12 cellular contexts compared by ENCODE assay signal in the genomic region with DNA sequence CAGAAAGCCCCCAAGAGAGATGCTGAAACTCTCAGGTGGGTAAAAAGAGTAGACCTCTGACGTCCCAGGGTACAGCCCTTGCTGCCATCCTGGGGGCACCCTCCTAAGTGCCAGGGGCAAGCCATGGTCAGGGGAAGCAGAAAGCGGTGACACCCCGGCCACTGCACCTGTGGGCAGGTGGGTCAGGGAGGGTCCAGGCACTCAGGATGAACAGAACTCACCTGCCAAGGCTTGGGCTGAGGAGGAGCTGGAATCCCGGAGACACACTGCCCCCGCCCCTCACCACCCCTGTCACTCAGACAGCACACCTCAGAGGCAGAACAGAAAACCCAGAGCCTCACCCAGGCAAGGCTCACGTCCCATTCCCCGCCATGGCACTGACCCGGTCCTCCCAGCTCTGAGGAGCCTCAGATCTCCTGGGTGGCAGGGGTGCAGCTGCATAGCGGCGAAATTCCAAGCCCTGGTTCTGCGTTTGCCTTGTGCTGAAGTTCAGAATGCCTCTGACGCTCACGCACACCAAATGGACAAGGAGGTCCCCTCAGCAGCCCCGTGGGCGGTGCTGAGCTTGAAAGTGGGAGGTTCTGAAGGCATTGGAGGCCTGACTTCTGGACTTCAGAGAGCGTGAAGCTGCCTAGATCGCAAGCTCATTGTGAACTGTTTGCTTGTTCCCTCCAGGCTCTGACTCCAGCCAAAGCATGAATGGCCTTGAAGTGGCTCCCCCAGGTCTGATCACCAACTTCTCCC. TPM values are rescaled to one million over a fixed set of nuclear protein-coding genes. Genes with fewer than 3 reads are reported as not detected.
A peak's percentile ranks its signal among the peaks of the same experiment; 100 is the strongest.
DNase-seq lines count a peak whose midpoint lies in the region; TF ChIP-seq lines count a peak whose summit lies in the region.
"Had no signal": no experiment of that assay in that cellular context is flagged by ENCODE, and none has a peak within 500 bp of the region (broad histone marks: within the 10 kb centered on the region; RNA-seq: fewer than 3 reads in every experiment).

No MANE protein-coding gene starts in this region.

- H3K4me3 ChIP-seq in fibroblast of mammary gland (ENCODE audit: control insufficient read depth, low read depth, low read length) (no peak overlapping the region), rectal smooth muscle tissue (ENCODE audit: low read length) (no peak overlapping the region), adrenal gland (no peak overlapping the region)
- H3K4me3 ChIP-seq: thyroid gland had no signal

- intact Hi-C loops in adrenal gland (cut with DNase I), result no loop called here

- TF ChIP-seq CTCF in GM13977 (IDR thresholded peaks at IDR 0.05; ENCODE audit: extremely low read depth, insufficient read depth, missing control alignments) (peak; percentile 16), fibroblast of mammary gland (conservative IDR thresholded peaks at IDR 0.05; ENCODE audit: control insufficient read depth, insufficient read depth, low read depth, low read length) (no peak), adrenal gland (IDR thresholded peaks at IDR 0.05) (peak in 1 of 6 experiments; percentile 26)

- H3K4me1 ChIP-seq in rectal smooth muscle tissue (ENCODE audit: control insufficient read depth, insufficient read depth, low read length) (peaks cover 80% of the 10 kb centered on the region), adrenal gland (replicated peaks in 1 of 2) (peaks cover 0 to 9% of the 10 kb centered on the region in 2 donors)

- H3K9me3 ChIP-seq in KOPT-K1 (ENCODE audit: insufficient read depth, low read length, poor library complexity, severe bottlenecking) (no peaks in the 10 kb centered on the region), adrenal gland (replicated peaks in 1 of 3) (no peaks in the 10 kb centered on the region)
- H3K9me3 ChIP-seq: thyroid gland had no signal

- H3K9ac ChIP-seq in rectal smooth muscle tissue (ENCODE audit: low read length), result no peak overlapping the region

- no peaks in the 10 kb centered on the region for H3K27me3 ChIP-seq in rectal smooth muscle tissue (ENCODE audit: control insufficient read depth, insufficient read depth, low read length)
- no peaks in the 10 kb centered on the region for H3K27me3 ChIP-seq in adrenal gland
- H3K27me3 ChIP-seq: thyroid gland had no signal

- WGBS in adrenal gland, 4 donors, result 67 to 85% (median 69%) methylated on average over 2 to 17 of the region's 17 CpGs

- in situ Hi-C loops in GM13977 (cut with MboI; ENCODE audit: low pct_unique_long_range_greater_than_20kb, low sequenced_read_pairs, unreplicated experiment), result no loop called here

- DNase-seq in GM13977 (ENCODE audit: low spot score) (no peak), fibroblast of mammary gland (ENCODE audit: low read depth) (peak; percentile 18), C1 segment of cervical spinal cord (lab: John Stamatoyannopoulos, UW) (no peak), adrenal gland (no peak), dedifferentiated amniotic fluid mesenchymal stem cell (ENCODE audit: extremely low spot score) (no peak), NCI-H226 (no peak)

- TF ChIP-seq POLR2A in adrenal gland (IDR thresholded peaks at IDR 0.05), result no peak

- peak overlapping the region; percentile 66 for H3K27ac ChIP-seq in KOPT-K1 (ENCODE audit: low read depth, low read length, poor library complexity, severe bottlenecking)
- peak overlapping the region; percentile 99 for H3K27ac ChIP-seq in rectal smooth muscle tissue (ENCODE audit: low read depth, low read length)
- peak overlapping the region in 1 of 5 donors; percentile 31 for H3K27ac ChIP-seq in adrenal gland

- no peaks in the 10 kb centered on the region for H3K36me3 ChIP-seq in KOPT-K1 (ENCODE audit: insufficient read depth, low read length)
- peaks cover 6% of the 10 kb centered on the region for H3K36me3 ChIP-seq in rectal smooth muscle tissue (ENCODE audit: control insufficient read depth, insufficient read depth, low read length)
- H3K36me3 ChIP-seq in adrenal gland (replicated peaks in 1 of 2), result no peaks in the 10 kb centered on the region
- H3K36me3 ChIP-seq: thyroid gland had no signal

RNA-seq across cellular contexts. Expression of gene GPR17, which starts 4.3 kb away (rescaled TPM):
- total RNA-seq in adrenal gland, result under 1 TPM in 1 of 8 donors, not detected in 7; 0.11 TPM
- polyA plus RNA-seq in adrenal gland, result 1 to 10 TPM in 1 of 3 donors, under 1 TPM in 1, not detected in 1; 0.54 to 2.0 TPM
- total RNA-seq: T-helper 2 cell treated with Interferon-gamma antibody and Interleukin-4, amounts not matched to agents 100 ng/mL and 5 ng/mL, for 36 hours; thyroid gland had no signal
- polyA plus RNA-seq: IgD-negative memory B cell, keratinocyte had no signal

RNA-seq across cellular contexts. Expression of gene LIMS2, which starts 25.1 kb away (rescaled TPM):
- total RNA-seq in adrenal gland, result 10 to 100 TPM in 7 of 8 donors, 1 to 10 TPM in 1; 8.7 to 32.3 (median 16.1) TPM
- polyA plus RNA-seq in adrenal gland, result 100 to 1,000 TPM in 2 of 3 donors, 1 to 10 TPM in 1; 3.8 to 142 (median 107) TPM
- polyA plus RNA-seq: keratinocyte had no signal

RNA-seq across cellular contexts. Expression of gene SFT2D3, which starts 51.1 kb away (rescaled TPM):
- total RNA-seq in adrenal gland, result 10 to 100 TPM in 3 of 8 donors, 1 to 10 TPM in 5; 5.1 to 12.2 (median 8.1) TPM
- 1 to 10 TPM; 4.3 to 8.5 (median 5.4) TPM for polyA plus RNA-seq in adrenal gland
- polyA plus RNA-seq: IgD-negative memory B cell had no signal
